Comparison of ENCODE assay signal across 16 cellular contexts in genomic region chr16:13961099-13961811, GRCh38. TPM values are rescaled to one million over a fixed set of nuclear protein-coding genes. Genes with fewer than 3 reads are reported as not detected.
A peak's percentile ranks its signal among the peaks of the same experiment; 100 is the strongest.
DNase-seq lines count a peak whose midpoint lies in the region; ATAC-seq, FAIRE-seq and TF ChIP-seq lines count a peak whose summit lies in the region.
"Had no signal": no experiment of that assay in that cellular context is flagged by ENCODE, and none has a peak within 500 bp of the region (broad histone marks: within the 10 kb centered on the region; RNA-seq: fewer than 3 reads in every experiment).

No MANE protein-coding gene starts in this region.

- TF ChIP-seq POLR2A in gastrocnemius medialis (IDR thresholded peaks at IDR 0.05), result no peak

- in situ Hi-C loops in gastrocnemius medialis (cut with MboI; ENCODE audit: low sequenced_read_pairs in 4 of 4), result no loop called here

- intact Hi-C loops in gastrocnemius medialis (cut with DNase I; ENCODE audit: low total_unique reads), result no loop called here
- intact Hi-C loops in kidney (cut with DNase I), result no loop called here

- no peak for TF ChIP-seq CTCF in gastrocnemius medialis (IDR thresholded peaks at IDR 0.05 in 4 of 5, conservative IDR thresholded peaks at IDR 0.05 in 1 of 5)
- no peak for TF ChIP-seq CTCF in kidney (IDR thresholded peaks at IDR 0.05; ENCODE audit: borderline replicate concordance, extremely low read depth, insufficient read depth)

- peak overlapping the region in 1 of 4 donors; percentile 31 for H3K4me3 ChIP-seq in gastrocnemius medialis
- H3K4me3 ChIP-seq in kidney (ENCODE audit: low read length in 2 of 2), result no peak overlapping the region
- H3K4me3 ChIP-seq: gastroesophageal sphincter, tibial nerve had no signal

- no peaks in the 10 kb centered on the region for H3K27me3 ChIP-seq in gastrocnemius medialis
- H3K27me3 ChIP-seq: gastroesophageal sphincter, tibial nerve had no signal

- no peak overlapping the region for H3K9ac ChIP-seq in kidney (ENCODE audit: low read length in 2 of 2)

- no peak for FAIRE-seq in kidney (lab: Jason Lieb, UNC)
- FAIRE-seq: GM12891 had no signal

- H3K27ac ChIP-seq in gastrocnemius medialis (peak overlapping the region in 3 of 4 donors; percentile 37 to 60 (median 37)), kidney (ENCODE audit: low read depth in 2 of 2, low read length in 2 of 2) (no peak overlapping the region)
- H3K27ac ChIP-seq: gastroesophageal sphincter, tibial nerve had no signal

- peak; percentile 54 to 66 for ATAC-seq in gastrocnemius medialis
- ATAC-seq: gastroesophageal sphincter; naive thymus-derived CD4-positive, alpha-beta T cell; Right ventricle myocardium inferior had no signal

- H3K4me1 ChIP-seq in gastrocnemius medialis, result peaks cover 9 to 23% of the 10 kb centered on the region in 2 donors
- H3K4me1 ChIP-seq in kidney (ENCODE audit: control insufficient read depth in 1 of 2, insufficient read depth in 1 of 2, low read depth in 1 of 2, low read length in 2 of 2), result peaks cover 0 to 3% of the 10 kb centered on the region in 2 donors

- H3K36me3 ChIP-seq in gastrocnemius medialis (no peaks in the 10 kb centered on the region), kidney (ENCODE audit: control insufficient read depth in 1 of 2, insufficient read depth in 2 of 2, low read length in 2 of 2) (no peaks in the 10 kb centered on the region)
- H3K36me3 ChIP-seq: gastroesophageal sphincter, tibial nerve had no signal

- no peaks in the 10 kb centered on the region for H3K9me3 ChIP-seq in gastrocnemius medialis
- H3K9me3 ChIP-seq in kidney (ENCODE audit: control insufficient read depth in 1 of 2, low read length in 2 of 2), result no peaks in the 10 kb centered on the region
- H3K9me3 ChIP-seq: gastroesophageal sphincter, tibial nerve had no signal

- DNase-seq in NCI-H1417 (lab: John Stamatoyannopoulos, UW) (peak in 2 of 3 experiments; percentile 1 to 10), NCI-H1417 treated with DMSO at 0.1 percent for 48 hours (lab: John Stamatoyannopoulos, UW) (no peak), NCI-H2227 treated with DMSO at 0.1 percent for 48 hours (lab: John Stamatoyannopoulos, UW) (peak; percentile 9), dermis blood vessel endothelial cell (peak; percentile 5), gastrocnemius medialis (peak in 1 of 2 donors; percentile 22), EL (no peak), kidney (no peak), occipital lobe (lab: John Stamatoyannopoulos, UW) (no peak)
- DNase-seq: activated naive CD4-positive, alpha-beta T cell treated with anti-CD3 and anti-CD28 coated beads, Interleukin-2, amount 50 U/mL, for 16 hours; H9; naive thymus-derived CD4-positive, alpha-beta T cell; NCI-H226 had no signal

RNA-seq across cellular contexts. Expression of gene ERCC4, which starts 41.3 kb away (rescaled TPM):
- 8.8 and 9.3 TPM in 2 replicates for total RNA-seq in dermis blood vessel endothelial cell
- total RNA-seq in gastrocnemius medialis, result 10 to 100 TPM in 1 of 4 donors, 1 to 10 TPM in 3; 7.1 to 11.5 (median 8.4) TPM
- total RNA-seq in kidney, result 10.5 TPM
- 2.0 TPM for polyA plus RNA-seq in kidney (ENCODE audit: insufficient read depth, low read depth, low replicate concordance)
- 15.4 TPM for total RNA-seq in occipital lobe

Comparison
In these comparisons a context has a peak if more than half of its experiments do, and no peak if none do; other contexts are left out.
1. DNase-seq: peak in NCI-H1417 (2 of 3), NCI-H2227 treated with DMSO at 0.1 percent for 48 hours (single experiment) and dermis blood vessel endothelial cell (single experiment); none in NCI-H1417 treated with DMSO at 0.1 percent for 48 hours (single experiment), EL (single experiment), kidney (single experiment) and occipital lobe (single experiment).
2. H3K27ac ChIP-seq: peak in gastrocnemius medialis (3 of 4); none in kidney (0 of 2).